ENCODE assay signal across 2 cellular contexts in the genomic region with DNA sequence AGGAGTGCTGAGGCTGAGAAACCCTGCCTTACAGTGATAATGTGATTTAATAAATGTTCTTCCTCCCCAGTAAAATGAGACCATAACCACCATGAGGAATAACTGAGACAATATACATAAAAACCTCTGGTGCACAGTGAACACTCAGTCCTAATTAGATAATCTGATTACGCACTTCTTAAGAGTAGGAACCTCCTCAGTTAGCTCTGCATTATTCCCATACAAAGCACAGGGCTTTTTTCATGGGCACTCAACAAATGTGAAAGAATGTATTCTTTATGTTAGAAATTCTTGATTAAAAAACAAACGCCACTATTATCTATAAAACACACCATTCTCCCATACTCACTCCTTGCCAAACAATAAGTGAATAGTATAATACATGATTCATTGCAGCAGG.
TF ChIP-seq lines count a peak whose summit lies in the region.

No MANE protein-coding gene starts in this region.

TF ChIP-seq in SK-N-SH treated with all-trans-retinoic acid at 6 μM for 48 hours, 23 proteins besides CTCF, POLR2A, EP300 and RAD21 (continued from another document):
- TF ChIP-seq, protein P1, sequence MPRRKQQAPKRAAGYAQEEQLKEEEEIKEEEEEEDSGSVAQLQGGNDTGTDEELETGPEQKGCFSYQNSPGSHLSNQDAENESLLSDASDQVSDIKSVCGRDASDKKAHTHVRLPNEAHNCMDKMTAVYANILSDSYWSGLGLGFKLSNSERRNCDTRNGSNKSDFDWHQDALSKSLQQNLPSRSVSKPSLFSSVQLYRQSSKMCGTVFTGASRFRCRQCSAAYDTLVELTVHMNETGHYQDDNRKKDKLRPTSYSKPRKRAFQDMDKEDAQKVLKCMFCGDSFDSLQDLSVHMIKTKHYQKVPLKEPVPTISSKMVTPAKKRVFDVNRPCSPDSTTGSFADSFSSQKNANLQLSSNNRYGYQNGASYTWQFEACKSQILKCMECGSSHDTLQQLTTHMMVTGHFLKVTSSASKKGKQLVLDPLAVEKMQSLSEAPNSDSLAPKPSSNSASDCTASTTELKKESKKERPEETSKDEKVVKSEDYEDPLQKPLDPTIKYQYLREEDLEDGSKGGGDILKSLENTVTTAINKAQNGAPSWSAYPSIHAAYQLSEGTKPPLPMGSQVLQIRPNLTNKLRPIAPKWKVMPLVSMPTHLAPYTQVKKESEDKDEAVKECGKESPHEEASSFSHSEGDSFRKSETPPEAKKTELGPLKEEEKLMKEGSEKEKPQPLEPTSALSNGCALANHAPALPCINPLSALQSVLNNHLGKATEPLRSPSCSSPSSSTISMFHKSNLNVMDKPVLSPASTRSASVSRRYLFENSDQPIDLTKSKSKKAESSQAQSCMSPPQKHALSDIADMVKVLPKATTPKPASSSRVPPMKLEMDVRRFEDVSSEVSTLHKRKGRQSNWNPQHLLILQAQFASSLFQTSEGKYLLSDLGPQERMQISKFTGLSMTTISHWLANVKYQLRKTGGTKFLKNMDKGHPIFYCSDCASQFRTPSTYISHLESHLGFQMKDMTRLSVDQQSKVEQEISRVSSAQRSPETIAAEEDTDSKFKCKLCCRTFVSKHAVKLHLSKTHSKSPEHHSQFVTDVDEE (CRISPR knock-in tag; IDR thresholded peaks at IDR 0.05), result no peak
- TF ChIP-seq PPARA (CRISPR knock-in tag; IDR thresholded peaks at IDR 0.05; ENCODE audit: borderline replicate concordance) (no peak), TOX (CRISPR knock-in tag; IDR thresholded peaks at IDR 0.05; ENCODE audit: borderline replicate concordance) (no peak), BACH2 (CRISPR knock-in tag; IDR thresholded peaks at IDR 0.05; ENCODE audit: borderline replicate concordance) (no peak), ZFP30 (CRISPR knock-in tag; IDR thresholded peaks at IDR 0.05) (no peak), ARNTL (CRISPR knock-in tag; IDR thresholded peaks at IDR 0.05; ENCODE audit: borderline replicate concordance, low read depth) (no peak), SNAI2 (CRISPR knock-in tag; IDR thresholded peaks at IDR 0.05) (no peak), ZNF565 (CRISPR knock-in tag; conservative IDR thresholded peaks at IDR 0.05; ENCODE audit: low read depth) (no peak), ZFP3 (CRISPR knock-in tag; IDR thresholded peaks at IDR 0.05) (no peak), ZNF8 (CRISPR knock-in tag; IDR thresholded peaks at IDR 0.05) (no peak), ZNF70 (CRISPR knock-in tag; IDR thresholded peaks at IDR 0.05) (no peak)
- TF ChIP-seq, protein P2, sequence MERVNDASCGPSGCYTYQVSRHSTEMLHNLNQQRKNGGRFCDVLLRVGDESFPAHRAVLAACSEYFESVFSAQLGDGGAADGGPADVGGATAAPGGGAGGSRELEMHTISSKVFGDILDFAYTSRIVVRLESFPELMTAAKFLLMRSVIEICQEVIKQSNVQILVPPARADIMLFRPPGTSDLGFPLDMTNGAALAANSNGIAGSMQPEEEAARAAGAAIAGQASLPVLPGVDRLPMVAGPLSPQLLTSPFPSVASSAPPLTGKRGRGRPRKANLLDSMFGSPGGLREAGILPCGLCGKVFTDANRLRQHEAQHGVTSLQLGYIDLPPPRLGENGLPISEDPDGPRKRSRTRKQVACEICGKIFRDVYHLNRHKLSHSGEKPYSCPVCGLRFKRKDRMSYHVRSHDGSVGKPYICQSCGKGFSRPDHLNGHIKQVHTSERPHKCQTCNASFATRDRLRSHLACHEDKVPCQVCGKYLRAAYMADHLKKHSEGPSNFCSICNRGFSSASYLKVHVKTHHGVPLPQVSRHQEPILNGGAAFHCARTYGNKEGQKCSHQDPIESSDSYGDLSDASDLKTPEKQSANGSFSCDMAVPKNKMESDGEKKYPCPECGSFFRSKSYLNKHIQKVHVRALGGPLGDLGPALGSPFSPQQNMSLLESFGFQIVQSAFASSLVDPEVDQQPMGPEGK (CRISPR knock-in tag; IDR thresholded peaks at IDR 0.05; ENCODE audit: borderline replicate concordance), result no peak
- TF ChIP-seq, protein P3, sequence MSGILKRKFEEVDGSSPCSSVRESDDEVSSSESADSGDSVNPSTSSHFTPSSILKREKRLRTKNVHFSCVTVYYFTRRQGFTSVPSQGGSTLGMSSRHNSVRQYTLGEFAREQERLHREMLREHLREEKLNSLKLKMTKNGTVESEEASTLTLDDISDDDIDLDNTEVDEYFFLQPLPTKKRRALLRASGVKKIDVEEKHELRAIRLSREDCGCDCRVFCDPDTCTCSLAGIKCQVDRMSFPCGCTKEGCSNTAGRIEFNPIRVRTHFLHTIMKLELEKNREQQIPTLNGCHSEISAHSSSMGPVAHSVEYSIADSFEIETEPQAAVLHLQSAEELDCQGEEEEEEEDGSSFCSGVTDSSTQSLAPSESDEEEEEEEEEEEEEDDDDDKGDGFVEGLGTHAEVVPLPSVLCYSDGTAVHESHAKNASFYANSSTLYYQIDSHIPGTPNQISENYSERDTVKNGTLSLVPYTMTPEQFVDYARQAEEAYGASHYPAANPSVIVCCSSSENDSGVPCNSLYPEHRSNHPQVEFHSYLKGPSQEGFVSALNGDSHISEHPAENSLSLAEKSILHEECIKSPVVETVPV (CRISPR knock-in tag; IDR thresholded peaks at IDR 0.05), result no peak

TF ChIP-seq in SK-N-SH, 30 proteins besides CTCF, POLR2A, EP300 and RAD21 (continued from another document):
- TF ChIP-seq, protein P4, sequence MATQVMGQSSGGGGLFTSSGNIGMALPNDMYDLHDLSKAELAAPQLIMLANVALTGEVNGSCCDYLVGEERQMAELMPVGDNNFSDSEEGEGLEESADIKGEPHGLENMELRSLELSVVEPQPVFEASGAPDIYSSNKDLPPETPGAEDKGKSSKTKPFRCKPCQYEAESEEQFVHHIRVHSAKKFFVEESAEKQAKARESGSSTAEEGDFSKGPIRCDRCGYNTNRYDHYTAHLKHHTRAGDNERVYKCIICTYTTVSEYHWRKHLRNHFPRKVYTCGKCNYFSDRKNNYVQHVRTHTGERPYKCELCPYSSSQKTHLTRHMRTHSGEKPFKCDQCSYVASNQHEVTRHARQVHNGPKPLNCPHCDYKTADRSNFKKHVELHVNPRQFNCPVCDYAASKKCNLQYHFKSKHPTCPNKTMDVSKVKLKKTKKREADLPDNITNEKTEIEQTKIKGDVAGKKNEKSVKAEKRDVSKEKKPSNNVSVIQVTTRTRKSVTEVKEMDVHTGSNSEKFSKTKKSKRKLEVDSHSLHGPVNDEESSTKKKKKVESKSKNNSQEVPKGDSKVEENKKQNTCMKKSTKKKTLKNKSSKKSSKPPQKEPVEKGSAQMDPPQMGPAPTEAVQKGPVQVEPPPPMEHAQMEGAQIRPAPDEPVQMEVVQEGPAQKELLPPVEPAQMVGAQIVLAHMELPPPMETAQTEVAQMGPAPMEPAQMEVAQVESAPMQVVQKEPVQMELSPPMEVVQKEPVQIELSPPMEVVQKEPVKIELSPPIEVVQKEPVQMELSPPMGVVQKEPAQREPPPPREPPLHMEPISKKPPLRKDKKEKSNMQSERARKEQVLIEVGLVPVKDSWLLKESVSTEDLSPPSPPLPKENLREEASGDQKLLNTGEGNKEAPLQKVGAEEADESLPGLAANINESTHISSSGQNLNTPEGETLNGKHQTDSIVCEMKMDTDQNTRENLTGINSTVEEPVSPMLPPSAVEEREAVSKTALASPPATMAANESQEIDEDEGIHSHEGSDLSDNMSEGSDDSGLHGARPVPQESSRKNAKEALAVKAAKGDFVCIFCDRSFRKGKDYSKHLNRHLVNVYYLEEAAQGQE (IDR thresholded peaks at IDR 0.05; ENCODE audit: low read depth, low read length), result no peak
- TF ChIP-seq, protein P5, sequence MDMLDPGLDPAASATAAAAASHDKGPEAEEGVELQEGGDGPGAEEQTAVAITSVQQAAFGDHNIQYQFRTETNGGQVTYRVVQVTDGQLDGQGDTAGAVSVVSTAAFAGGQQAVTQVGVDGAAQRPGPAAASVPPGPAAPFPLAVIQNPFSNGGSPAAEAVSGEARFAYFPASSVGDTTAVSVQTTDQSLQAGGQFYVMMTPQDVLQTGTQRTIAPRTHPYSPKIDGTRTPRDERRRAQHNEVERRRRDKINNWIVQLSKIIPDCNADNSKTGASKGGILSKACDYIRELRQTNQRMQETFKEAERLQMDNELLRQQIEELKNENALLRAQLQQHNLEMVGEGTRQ (IDR thresholded peaks at IDR 0.05; ENCODE audit: borderline replicate concordance, low read depth, low read length), result no peak
- TF ChIP-seq EZH2phosphoT487 (IDR thresholded peaks at IDR 0.05; ENCODE audit: borderline replicate concordance, low read depth) (no peak), MXI1 (IDR thresholded peaks at IDR 0.05; ENCODE audit: low read depth, low read length) (no peak), GABPA (IDR thresholded peaks at IDR 0.05; ENCODE audit: low read depth) (no peak), RFX5 (IDR thresholded peaks at IDR 0.05; ENCODE audit: low read length) (no peak)
TF ChIP-seq in SK-N-SH: peak in this region for 0.
